ENCODE assay signal across 24 cellular contexts in genomic region chr15:97881568-97881967, GRCh38.
A peak's percentile ranks its signal among the peaks of the same experiment; 100 is the strongest.
DNase-seq lines count a peak whose midpoint lies in the region; ATAC-seq and TF ChIP-seq lines count a peak whose summit lies in the region.
"Had no signal": no experiment of that assay in that cellular context is flagged by ENCODE, and none has a peak within 500 bp of the region (broad histone marks: within the 10 kb centered on the region; RNA-seq: fewer than 3 reads in every experiment).

No MANE protein-coding gene starts in this region.

- H3K27ac ChIP-seq in A673 (ENCODE audit: low read depth, low read length, poor library complexity, severe bottlenecking) (no peak overlapping the region), SJCRH30 (no peak overlapping the region)
- H3K27ac ChIP-seq: C4-2B, KMS-11, Peyer's patch, SK-N-MC had no signal

- DNase-seq in A673 (ENCODE audit: low spot score) (peak; percentile 12), NB4 (ENCODE audit: low read depth) (peak; percentile 31), iPS-NIHi7 (ENCODE audit: extremely low spot score) (peak; percentile 27), endothelial cell (ENCODE audit: low spot score) (no peak), sciatic nerve (ENCODE audit: low spot score) (no peak), SJCRH30 (no peak), DMS79 (lab: John Stamatoyannopoulos, UW) (no peak)
- DNase-seq: 8988T; CD8-positive, alpha-beta memory T cell; DMS53; H7; NCI-H1105; NCI-H146; NCI-H2029 treated with DMSO at 0.1 percent for 48 hours; NCI-H2171; NCI-H345; NCI-H524; Peyer's patch; T-cell had no signal

- no peak overlapping the region for H3K27ac Mint-ChIP-seq in endothelial cell (ENCODE audit: unreplicated experiment)
- H3K27ac Mint-ChIP-seq: CD8-positive, alpha-beta memory T cell; T-cell had no signal

- H3K36me3 Mint-ChIP-seq in endothelial cell (ENCODE audit: low read depth, unreplicated experiment): no peaks in the 10 kb centered on the region
- H3K36me3 Mint-ChIP-seq: CD8-positive, alpha-beta memory T cell; T-cell had no signal

- POLR2A ChIA-PET in A673 (lab: Charles Lee; ENCODE audit: low non-redundant PET): no interaction called here

- CTCF ChIA-PET in A673 (lab: Charles Lee): no interaction called here

- ATAC-seq in SK-N-SH treated with all-trans-retinoic acid at 6 μM for 48 hours: peak; percentile 96
- no peak for ATAC-seq in sciatic nerve
- ATAC-seq: Right ventricle myocardium inferior, T-cell had no signal

- intact Hi-C loops in A673 (cut with micrococcal nuclease; ENCODE audit: unreplicated experiment) (no loop called here), sciatic nerve (cut with DNase I) (no loop called here)

- H3K4me3 Mint-ChIP-seq in endothelial cell (ENCODE audit: unreplicated experiment): no peak overlapping the region
- H3K4me3 Mint-ChIP-seq: CD8-positive, alpha-beta memory T cell; T-cell had no signal

- TF ChIP-seq POLR2A in NB4 (IDR thresholded peaks at IDR 0.05; ENCODE audit: extremely low read depth, insufficient read length): no peak

- H3K4me3 ChIP-seq in A673 (ENCODE audit: low read depth, low read length, poor library complexity, severe bottlenecking) (no peak overlapping the region), NB4 (ENCODE audit: low read depth, low read length) (no peak overlapping the region), SJCRH30 (no peak overlapping the region)
- H3K4me3 ChIP-seq: Peyer's patch, SK-N-MC had no signal

- H3K4me1 Mint-ChIP-seq in endothelial cell (ENCODE audit: unreplicated experiment): peaks cover 3% of the 10 kb centered on the region
- H3K4me1 Mint-ChIP-seq: CD8-positive, alpha-beta memory T cell had no signal

- H3K36me3 ChIP-seq in A673 (ENCODE audit: insufficient read depth, low read length, poor library complexity, severe bottlenecking): no peaks in the 10 kb centered on the region
- H3K36me3 ChIP-seq in SJCRH30: no peaks in the 10 kb centered on the region
- H3K36me3 ChIP-seq: Peyer's patch had no signal

- no TSS peak for BruUV-seq in A673 (replicated peaks; lab: Mats Ljungman, UMichigan)

- peaks cover 3% of the 10 kb centered on the region for H3K27me3 Mint-ChIP-seq in endothelial cell (ENCODE audit: unreplicated experiment)

- no peaks in the 10 kb centered on the region for H3K9me3 Mint-ChIP-seq in endothelial cell (ENCODE audit: unreplicated experiment)

- no peaks in the 10 kb centered on the region for H3K9me3 ChIP-seq in A673 (ENCODE audit: low read depth, low read length, poor library complexity, severe bottlenecking)
- no peaks in the 10 kb centered on the region for H3K9me3 ChIP-seq in SJCRH30 (replicated peaks)
- H3K9me3 ChIP-seq: Peyer's patch had no signal

- no peaks in the 10 kb centered on the region for H3K27me3 ChIP-seq in A673 (replicated peaks; ENCODE audit: insufficient read depth, low read depth, low read length, poor library complexity)
- peaks cover 3% of the 10 kb centered on the region; the same call in 1 of the 2 replicates for H3K27me3 ChIP-seq in SJCRH30
- H3K27me3 ChIP-seq: Peyer's patch had no signal

- TF ChIP-seq CTCF in A673 (conservative IDR thresholded peaks at IDR 0.05; ENCODE audit: low read depth, low read length): 0 out of 2 replicates have a peak, but pooled peaks have one; percentile 13
- TF ChIP-seq CTCF in NB4 (IDR thresholded peaks at IDR 0.05; ENCODE audit: low read depth, low read length): no peak
- no peak for TF ChIP-seq CTCF in endothelial cell (IDR thresholded peaks at IDR 0.05; ENCODE audit: unreplicated experiment)

- no peaks in the 10 kb centered on the region for H3K4me1 ChIP-seq in A673 (ENCODE audit: insufficient read depth, low read length, poor library complexity, severe bottlenecking)
- H3K4me1 ChIP-seq in SJCRH30: no peaks in the 10 kb centered on the region
- H3K4me1 ChIP-seq: Peyer's patch had no signal

TF ChIP-seq in SK-N-SH treated with all-trans-retinoic acid at 6 μM for 48 hours, 23 proteins besides CTCF, POLR2A, EP300 and RAD21:
- TF ChIP-seq ZFP3 (CRISPR knock-in tag; IDR thresholded peaks at IDR 0.05) (no peak), ISL1 (CRISPR knock-in tag; IDR thresholded peaks at IDR 0.05) (no peak), RARB (CRISPR knock-in tag; IDR thresholded peaks at IDR 0.05) (no peak), TCF4 (CRISPR knock-in tag; IDR thresholded peaks at IDR 0.05; ENCODE audit: borderline replicate concordance) (no peak)
TF ChIP-seq in SK-N-SH treated with all-trans-retinoic acid at 6 μM for 48 hours: peak in this region for 0.

Comparison
In these comparisons a context has a peak if more than half of its experiments do, and no peak if none do; other contexts are left out.
1. DNase-seq: peak in A673 (single experiment), NB4 (single experiment) and iPS-NIHi7 (single experiment); none in endothelial cell (single experiment), sciatic nerve (single experiment), SJCRH30 (0 of 2) and DMS79 (single experiment).